1 cellular context compared by ENCODE assay signal in the genomic region with DNA sequence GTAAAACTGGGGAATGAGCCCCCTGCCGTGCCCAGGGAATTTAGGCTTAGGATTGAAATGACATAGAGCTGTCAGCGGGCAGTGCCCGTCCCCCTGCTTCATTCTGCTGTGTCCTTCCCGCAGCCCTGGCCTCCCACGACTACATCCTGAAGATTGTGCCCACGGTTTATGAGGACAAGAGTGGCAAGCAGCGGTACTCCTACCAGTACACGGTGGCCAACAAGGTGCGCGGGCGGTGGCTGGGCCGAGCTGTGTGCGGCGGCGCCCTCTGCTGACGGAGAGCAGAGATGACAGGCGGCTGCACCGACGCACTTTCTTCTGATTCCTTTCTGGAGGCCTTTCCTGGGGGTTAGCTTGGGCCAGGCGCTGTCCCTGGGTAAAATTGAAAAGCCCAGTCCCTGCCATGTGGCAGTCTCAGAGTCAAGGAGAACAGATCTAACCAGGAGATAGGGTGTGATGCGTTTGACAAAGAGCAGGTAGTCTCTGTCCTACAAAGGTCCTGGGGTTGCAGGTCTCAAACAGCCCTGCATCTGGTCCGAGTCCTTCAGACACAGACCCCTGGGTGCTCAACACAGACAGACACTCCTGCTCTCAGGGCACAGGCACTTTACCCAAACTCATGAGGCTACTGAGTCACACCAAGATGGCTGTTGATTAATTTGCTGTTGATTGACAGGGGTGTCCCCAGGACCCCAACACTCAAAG.
TF ChIP-seq lines count a peak whose summit lies in the region.

No MANE protein-coding gene starts in this region.

TF ChIP-seq in GM12878, 131 proteins besides CTCF, POLR2A, EP300 and RAD21:
- TF ChIP-seq, protein P1, sequence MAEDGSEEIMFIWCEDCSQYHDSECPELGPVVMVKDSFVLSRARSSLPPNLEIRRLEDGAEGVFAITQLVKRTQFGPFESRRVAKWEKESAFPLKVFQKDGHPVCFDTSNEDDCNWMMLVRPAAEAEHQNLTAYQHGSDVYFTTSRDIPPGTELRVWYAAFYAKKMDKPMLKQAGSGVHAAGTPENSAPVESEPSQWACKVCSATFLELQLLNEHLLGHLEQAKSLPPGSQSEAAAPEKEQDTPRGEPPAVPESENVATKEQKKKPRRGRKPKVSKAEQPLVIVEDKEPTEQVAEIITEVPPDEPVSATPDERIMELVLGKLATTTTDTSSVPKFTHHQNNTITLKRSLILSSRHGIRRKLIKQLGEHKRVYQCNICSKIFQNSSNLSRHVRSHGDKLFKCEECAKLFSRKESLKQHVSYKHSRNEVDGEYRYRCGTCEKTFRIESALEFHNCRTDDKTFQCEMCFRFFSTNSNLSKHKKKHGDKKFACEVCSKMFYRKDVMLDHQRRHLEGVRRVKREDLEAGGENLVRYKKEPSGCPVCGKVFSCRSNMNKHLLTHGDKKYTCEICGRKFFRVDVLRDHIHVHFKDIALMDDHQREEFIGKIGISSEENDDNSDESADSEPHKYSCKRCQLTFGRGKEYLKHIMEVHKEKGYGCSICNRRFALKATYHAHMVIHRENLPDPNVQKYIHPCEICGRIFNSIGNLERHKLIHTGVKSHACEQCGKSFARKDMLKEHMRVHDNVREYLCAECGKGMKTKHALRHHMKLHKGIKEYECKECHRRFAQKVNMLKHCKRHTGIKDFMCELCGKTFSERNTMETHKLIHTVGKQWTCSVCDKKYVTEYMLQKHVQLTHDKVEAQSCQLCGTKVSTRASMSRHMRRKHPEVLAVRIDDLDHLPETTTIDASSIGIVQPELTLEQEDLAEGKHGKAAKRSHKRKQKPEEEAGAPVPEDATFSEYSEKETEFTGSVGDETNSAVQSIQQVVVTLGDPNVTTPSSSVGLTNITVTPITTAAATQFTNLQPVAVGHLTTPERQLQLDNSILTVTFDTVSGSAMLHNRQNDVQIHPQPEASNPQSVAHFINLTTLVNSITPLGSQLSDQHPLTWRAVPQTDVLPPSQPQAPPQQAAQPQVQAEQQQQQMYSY (CRISPR knock-in tag; IDR thresholded peaks at IDR 0.05) = no peak
- TF ChIP-seq YY1 (IDR thresholded peaks at IDR 0.05; ENCODE audit: low read depth, low read length) (peak; percentile 82), PML (IDR thresholded peaks at IDR 0.05; ENCODE audit: low read length) (no peak), HDAC2 (IDR thresholded peaks at IDR 0.05) (no peak), KDM1A (IDR thresholded peaks at IDR 0.05; ENCODE audit: borderline replicate concordance) (no peak), EGR1 (IDR thresholded peaks at IDR 0.05; ENCODE audit: borderline replicate concordance in 1 of 2, low read depth in 2 of 2, low read length in 2 of 2) (peak in 1 of 2 experiments; percentile 85; a peak in 2 of 3 replicates), IKZF1 (conservative IDR thresholded peaks at IDR 0.05) (no peak), POLR2AphosphoS5 (IDR thresholded peaks at IDR 0.05; ENCODE audit: low read length) (no peak), SP1 (IDR thresholded peaks at IDR 0.05; ENCODE audit: low read depth, low read length) (no peak), FOXK2 (IDR thresholded peaks at IDR 0.05) (no peak), BHLHE40 (IDR thresholded peaks at IDR 0.05; ENCODE audit: borderline replicate concordance in 1 of 2, low read depth in 2 of 2, low read length in 1 of 2) (no peak), SUZ12 (IDR thresholded peaks at IDR 0.05; ENCODE audit: unreplicated experiment) (no peak), MYB (IDR thresholded peaks at IDR 0.05; ENCODE audit: borderline replicate concordance, low read depth, low read length) (no peak), SREBF1 (IDR thresholded peaks at IDR 0.05; ENCODE audit: low read length) (no peak), SMARCA5 (IDR thresholded peaks at IDR 0.05) (peak; percentile 50; the same call in 1 of the 2 replicates), FOS (IDR thresholded peaks at IDR 0.05; ENCODE audit: borderline replicate concordance, extremely low read depth, insufficient read length) (no peak), RB1 (IDR thresholded peaks at IDR 0.05; ENCODE audit: borderline replicate concordance) (peak; percentile 77; the same call in 1 of the 2 replicates), KLF5 (IDR thresholded peaks at IDR 0.05; ENCODE audit: partially characterized antibody) (no peak), BRCA1 (IDR thresholded peaks at IDR 0.05; ENCODE audit: low read depth, low read length) (no peak), POU2F2 (IDR thresholded peaks at IDR 0.05; ENCODE audit: borderline replicate concordance, low read depth, low read length) (0 out of 3 replicates have a peak, but pooled peaks have one; percentile 17), NRF1 (conservative IDR thresholded peaks at IDR 0.05; ENCODE audit: low read depth, low read length) (no peak), CBFB (IDR thresholded peaks at IDR 0.05; ENCODE audit: low read depth) (no peak), SMC3 (IDR thresholded peaks at IDR 0.05; ENCODE audit: borderline replicate concordance, low read length) (peak; percentile 98), CHD4 (IDR thresholded peaks at IDR 0.05) (no peak), ZBED1 (IDR thresholded peaks at IDR 0.05; ENCODE audit: borderline replicate concordance) (no peak), MEF2A (IDR thresholded peaks at IDR 0.05; ENCODE audit: insufficient read depth, low read depth, low read length) (no peak), SIN3A (IDR thresholded peaks at IDR 0.05; ENCODE audit: low read depth, low read length) (no peak)
- TF ChIP-seq, protein P2, sequence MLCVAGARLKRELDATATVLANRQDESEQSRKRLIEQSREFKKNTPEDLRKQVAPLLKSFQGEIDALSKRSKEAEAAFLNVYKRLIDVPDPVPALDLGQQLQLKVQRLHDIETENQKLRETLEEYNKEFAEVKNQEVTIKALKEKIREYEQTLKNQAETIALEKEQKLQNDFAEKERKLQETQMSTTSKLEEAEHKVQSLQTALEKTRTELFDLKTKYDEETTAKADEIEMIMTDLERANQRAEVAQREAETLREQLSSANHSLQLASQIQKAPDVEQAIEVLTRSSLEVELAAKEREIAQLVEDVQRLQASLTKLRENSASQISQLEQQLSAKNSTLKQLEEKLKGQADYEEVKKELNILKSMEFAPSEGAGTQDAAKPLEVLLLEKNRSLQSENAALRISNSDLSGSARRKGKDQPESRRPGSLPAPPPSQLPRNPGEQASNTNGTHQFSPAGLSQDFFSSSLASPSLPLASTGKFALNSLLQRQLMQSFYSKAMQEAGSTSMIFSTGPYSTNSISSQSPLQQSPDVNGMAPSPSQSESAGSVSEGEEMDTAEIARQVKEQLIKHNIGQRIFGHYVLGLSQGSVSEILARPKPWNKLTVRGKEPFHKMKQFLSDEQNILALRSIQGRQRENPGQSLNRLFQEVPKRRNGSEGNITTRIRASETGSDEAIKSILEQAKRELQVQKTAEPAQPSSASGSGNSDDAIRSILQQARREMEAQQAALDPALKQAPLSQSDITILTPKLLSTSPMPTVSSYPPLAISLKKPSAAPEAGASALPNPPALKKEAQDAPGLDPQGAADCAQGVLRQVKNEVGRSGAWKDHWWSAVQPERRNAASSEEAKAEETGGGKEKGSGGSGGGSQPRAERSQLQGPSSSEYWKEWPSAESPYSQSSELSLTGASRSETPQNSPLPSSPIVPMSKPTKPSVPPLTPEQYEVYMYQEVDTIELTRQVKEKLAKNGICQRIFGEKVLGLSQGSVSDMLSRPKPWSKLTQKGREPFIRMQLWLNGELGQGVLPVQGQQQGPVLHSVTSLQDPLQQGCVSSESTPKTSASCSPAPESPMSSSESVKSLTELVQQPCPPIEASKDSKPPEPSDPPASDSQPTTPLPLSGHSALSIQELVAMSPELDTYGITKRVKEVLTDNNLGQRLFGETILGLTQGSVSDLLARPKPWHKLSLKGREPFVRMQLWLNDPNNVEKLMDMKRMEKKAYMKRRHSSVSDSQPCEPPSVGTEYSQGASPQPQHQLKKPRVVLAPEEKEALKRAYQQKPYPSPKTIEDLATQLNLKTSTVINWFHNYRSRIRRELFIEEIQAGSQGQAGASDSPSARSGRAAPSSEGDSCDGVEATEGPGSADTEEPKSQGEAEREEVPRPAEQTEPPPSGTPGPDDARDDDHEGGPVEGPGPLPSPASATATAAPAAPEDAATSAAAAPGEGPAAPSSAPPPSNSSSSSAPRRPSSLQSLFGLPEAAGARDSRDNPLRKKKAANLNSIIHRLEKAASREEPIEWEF (IDR thresholded peaks at IDR 0.05; ENCODE audit: insufficient replicate concordance, low read depth, low read length) = no peak
- TF ChIP-seq, protein P3, sequence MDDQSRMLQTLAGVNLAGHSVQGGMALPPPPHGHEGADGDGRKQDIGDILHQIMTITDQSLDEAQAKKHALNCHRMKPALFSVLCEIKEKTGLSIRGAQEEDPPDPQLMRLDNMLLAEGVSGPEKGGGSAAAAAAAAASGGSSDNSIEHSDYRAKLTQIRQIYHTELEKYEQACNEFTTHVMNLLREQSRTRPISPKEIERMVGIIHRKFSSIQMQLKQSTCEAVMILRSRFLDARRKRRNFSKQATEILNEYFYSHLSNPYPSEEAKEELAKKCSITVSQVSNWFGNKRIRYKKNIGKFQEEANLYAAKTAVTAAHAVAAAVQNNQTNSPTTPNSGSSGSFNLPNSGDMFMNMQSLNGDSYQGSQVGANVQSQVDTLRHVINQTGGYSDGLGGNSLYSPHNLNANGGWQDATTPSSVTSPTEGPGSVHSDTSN (IDR thresholded peaks at IDR 0.05; ENCODE audit: insufficient replicate concordance, low read depth, low read length) = no peak
- TF ChIP-seq, protein P4, sequence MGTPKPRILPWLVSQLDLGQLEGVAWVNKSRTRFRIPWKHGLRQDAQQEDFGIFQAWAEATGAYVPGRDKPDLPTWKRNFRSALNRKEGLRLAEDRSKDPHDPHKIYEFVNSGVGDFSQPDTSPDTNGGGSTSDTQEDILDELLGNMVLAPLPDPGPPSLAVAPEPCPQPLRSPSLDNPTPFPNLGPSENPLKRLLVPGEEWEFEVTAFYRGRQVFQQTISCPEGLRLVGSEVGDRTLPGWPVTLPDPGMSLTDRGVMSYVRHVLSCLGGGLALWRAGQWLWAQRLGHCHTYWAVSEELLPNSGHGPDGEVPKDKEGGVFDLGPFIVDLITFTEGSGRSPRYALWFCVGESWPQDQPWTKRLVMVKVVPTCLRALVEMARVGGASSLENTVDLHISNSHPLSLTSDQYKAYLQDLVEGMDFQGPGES (IDR thresholded peaks at IDR 0.05) = no peak
- TF ChIP-seq, protein P5, sequence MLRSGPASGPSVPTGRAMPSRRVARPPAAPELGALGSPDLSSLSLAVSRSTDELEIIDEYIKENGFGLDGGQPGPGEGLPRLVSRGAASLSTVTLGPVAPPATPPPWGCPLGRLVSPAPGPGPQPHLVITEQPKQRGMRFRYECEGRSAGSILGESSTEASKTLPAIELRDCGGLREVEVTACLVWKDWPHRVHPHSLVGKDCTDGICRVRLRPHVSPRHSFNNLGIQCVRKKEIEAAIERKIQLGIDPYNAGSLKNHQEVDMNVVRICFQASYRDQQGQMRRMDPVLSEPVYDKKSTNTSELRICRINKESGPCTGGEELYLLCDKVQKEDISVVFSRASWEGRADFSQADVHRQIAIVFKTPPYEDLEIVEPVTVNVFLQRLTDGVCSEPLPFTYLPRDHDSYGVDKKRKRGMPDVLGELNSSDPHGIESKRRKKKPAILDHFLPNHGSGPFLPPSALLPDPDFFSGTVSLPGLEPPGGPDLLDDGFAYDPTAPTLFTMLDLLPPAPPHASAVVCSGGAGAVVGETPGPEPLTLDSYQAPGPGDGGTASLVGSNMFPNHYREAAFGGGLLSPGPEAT (IDR thresholded peaks at IDR 0.05; ENCODE audit: low read depth) = no peak
- TF ChIP-seq, protein P6, sequence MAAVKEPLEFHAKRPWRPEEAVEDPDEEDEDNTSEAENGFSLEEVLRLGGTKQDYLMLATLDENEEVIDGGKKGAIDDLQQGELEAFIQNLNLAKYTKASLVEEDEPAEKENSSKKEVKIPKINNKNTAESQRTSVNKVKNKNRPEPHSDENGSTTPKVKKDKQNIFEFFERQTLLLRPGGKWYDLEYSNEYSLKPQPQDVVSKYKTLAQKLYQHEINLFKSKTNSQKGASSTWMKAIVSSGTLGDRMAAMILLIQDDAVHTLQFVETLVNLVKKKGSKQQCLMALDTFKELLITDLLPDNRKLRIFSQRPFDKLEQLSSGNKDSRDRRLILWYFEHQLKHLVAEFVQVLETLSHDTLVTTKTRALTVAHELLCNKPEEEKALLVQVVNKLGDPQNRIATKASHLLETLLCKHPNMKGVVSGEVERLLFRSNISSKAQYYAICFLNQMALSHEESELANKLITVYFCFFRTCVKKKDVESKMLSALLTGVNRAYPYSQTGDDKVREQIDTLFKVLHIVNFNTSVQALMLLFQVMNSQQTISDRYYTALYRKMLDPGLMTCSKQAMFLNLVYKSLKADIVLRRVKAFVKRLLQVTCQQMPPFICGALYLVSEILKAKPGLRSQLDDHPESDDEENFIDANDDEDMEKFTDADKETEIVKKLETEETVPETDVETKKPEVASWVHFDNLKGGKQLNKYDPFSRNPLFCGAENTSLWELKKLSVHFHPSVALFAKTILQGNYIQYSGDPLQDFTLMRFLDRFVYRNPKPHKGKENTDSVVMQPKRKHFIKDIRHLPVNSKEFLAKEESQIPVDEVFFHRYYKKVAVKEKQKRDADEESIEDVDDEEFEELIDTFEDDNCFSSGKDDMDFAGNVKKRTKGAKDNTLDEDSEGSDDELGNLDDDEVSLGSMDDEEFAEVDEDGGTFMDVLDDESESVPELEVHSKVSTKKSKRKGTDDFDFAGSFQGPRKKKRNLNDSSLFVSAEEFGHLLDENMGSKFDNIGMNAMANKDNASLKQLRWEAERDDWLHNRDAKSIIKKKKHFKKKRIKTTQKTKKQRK (IDR thresholded peaks at IDR 0.05; ENCODE audit: low read depth, low read length) = no peak
- TF ChIP-seq, protein P7, sequence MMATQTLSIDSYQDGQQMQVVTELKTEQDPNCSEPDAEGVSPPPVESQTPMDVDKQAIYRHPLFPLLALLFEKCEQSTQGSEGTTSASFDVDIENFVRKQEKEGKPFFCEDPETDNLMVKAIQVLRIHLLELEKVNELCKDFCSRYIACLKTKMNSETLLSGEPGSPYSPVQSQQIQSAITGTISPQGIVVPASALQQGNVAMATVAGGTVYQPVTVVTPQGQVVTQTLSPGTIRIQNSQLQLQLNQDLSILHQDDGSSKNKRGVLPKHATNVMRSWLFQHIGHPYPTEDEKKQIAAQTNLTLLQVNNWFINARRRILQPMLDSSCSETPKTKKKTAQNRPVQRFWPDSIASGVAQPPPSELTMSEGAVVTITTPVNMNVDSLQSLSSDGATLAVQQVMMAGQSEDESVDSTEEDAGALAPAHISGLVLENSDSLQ (IDR thresholded peaks at IDR 0.05) = peak; percentile 9; the same call in 1 of the 2 replicates
- TF ChIP-seq, protein P8, sequence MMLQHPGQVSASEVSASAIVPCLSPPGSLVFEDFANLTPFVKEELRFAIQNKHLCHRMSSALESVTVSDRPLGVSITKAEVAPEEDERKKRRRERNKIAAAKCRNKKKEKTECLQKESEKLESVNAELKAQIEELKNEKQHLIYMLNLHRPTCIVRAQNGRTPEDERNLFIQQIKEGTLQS (IDR thresholded peaks at IDR 0.05; ENCODE audit: borderline replicate concordance, extremely low read depth, low read depth, low read length) = no peak
TF ChIP-seq in GM12878: peak in this region for 7.
